ENCODE assay signal across 17 cellular contexts in the genomic region with DNA sequence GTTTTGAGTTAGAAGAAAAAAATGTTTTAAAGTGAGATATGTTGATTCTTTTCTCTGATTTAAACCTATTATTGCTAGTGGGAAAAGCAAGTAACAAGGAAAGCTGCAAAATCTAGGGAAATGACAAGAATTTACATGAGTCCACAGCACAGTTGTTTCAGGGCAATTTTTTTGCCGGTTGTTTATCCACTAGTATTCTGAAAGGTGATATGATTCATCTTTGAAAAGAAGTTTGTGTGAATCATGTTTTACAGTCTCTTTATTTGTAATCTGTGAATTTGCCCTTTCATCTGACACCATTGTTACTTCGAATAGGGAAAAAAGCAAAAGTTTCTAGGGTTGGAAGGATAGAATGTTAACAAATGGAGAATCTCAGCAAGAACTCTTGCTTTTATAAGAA.
DNase-seq lines count a peak whose midpoint lies in the region; ATAC-seq and TF ChIP-seq lines count a peak whose summit lies in the region.
"Had no signal": no experiment of that assay in that cellular context is flagged by ENCODE, and none has a peak within 500 bp of the region (broad histone marks: within the 10 kb centered on the region; RNA-seq: fewer than 3 reads in every experiment).

No MANE protein-coding gene starts in this region.

- POLR2A ChIA-PET in RWPE1 (lab: Yijun Ruan, JAX; ENCODE audit: low non-redundant PET), result no interaction called here

- intact Hi-C loops in lower leg skin (cut with DNase I; ENCODE audit: low total_unique reads), result no loop called here

- H3K27me3 Mint-ChIP-seq in osteocyte (ENCODE audit: unreplicated experiment), result no peaks in the 10 kb centered on the region

- 65 to 69% methylated on average over 2 of the region's 2 CpGs for WGBS in lower leg skin, 2 donors

- peak overlapping the region; percentile 40 for H3K27ac Mint-ChIP-seq in osteocyte (ENCODE audit: unreplicated experiment)

- no peak overlapping the region for H3K27ac ChIP-seq in RWPE1
- peak overlapping the region; percentile 83 for H3K27ac ChIP-seq in epithelial cell of prostate
- H3K27ac ChIP-seq: adrenal gland, gastrocnemius medialis, testis had no signal

- H3K4me3 Mint-ChIP-seq in osteocyte (ENCODE audit: unreplicated experiment), result no peak overlapping the region

- peaks cover 13% of the 10 kb centered on the region for H3K9me3 Mint-ChIP-seq in osteocyte (ENCODE audit: unreplicated experiment)

- no peak for ATAC-seq in GM18520 (IDR thresholded peaks at IDR 0.05; ENCODE audit: unreplicated experiment)
- ATAC-seq in HG02973 (IDR thresholded peaks at IDR 0.05; ENCODE audit: unreplicated experiment), result no peak
- ATAC-seq in HG03521 (IDR thresholded peaks at IDR 0.05; ENCODE audit: unreplicated experiment), result no peak
- ATAC-seq: gastrocnemius medialis had no signal

- H3K4me3 ChIP-seq in lower leg skin (ENCODE audit: low read depth, poor library complexity, severe bottlenecking), result no peak overlapping the region
- H3K4me3 ChIP-seq: adrenal gland, gastrocnemius medialis, MG63, testis had no signal

- TF ChIP-seq CTCF in RWPE1 (conservative IDR thresholded peaks at IDR 0.05; ENCODE audit: low read depth) (no peak), osteocyte (IDR thresholded peaks at IDR 0.05) (no peak), lower leg skin (IDR thresholded peaks at IDR 0.05) (no peak)

- DNase-seq in GM04503 (ENCODE audit: low read depth) (peak; percentile 16), RWPE1 (ENCODE audit: low spot score) (peak; percentile 54), epithelial cell of prostate (ENCODE audit: low read depth, low spot score) (peak; percentile 2), osteocyte (ENCODE audit: extremely low spot score, unreplicated experiment) (no peak), lower leg skin (ENCODE audit: low spot score in 2 of 2) (no peak)
- DNase-seq: activated CD4-positive, alpha-beta T cell treated with anti-CD3 and anti-CD28 coated beads, Interleukin-2, amount 50 U/mL, for 48 hours; activated T-cell treated with anti-CD3 and anti-CD28 coated beads, Interleukin-2, amount 50 U/mL, for 48 hours; adrenal gland; C1 segment of cervical spinal cord; gastrocnemius medialis; MG63; NCI-H2081 treated with DMSO at 0.1 percent for 48 hours; NCI-H774; testis had no signal

- TF ChIP-seq POLR2A in lower leg skin (IDR thresholded peaks at IDR 0.05), result no peak

- CTCF ChIA-PET in RWPE1 (lab: Yijun Ruan, JAX), result no interaction called here

- peaks cover 11% of the 10 kb centered on the region for H3K4me1 Mint-ChIP-seq in osteocyte (ENCODE audit: unreplicated experiment)

- peaks cover 12% of the 10 kb centered on the region for H3K36me3 Mint-ChIP-seq in osteocyte (ENCODE audit: unreplicated experiment)

Comparison
In these comparisons a context has a peak if more than half of its experiments do, and no peak if none do; other contexts are left out.
1. DNase-seq: peak in GM04503 (single experiment), RWPE1 (single experiment) and epithelial cell of prostate (single experiment); none in osteocyte (single experiment) and lower leg skin (0 of 2).